In genomic region chrX:103628386-103629290, GRCh38 we compare ENCODE assay signal across 8 cellular contexts. TPM values are rescaled to one million over a fixed set of nuclear protein-coding genes. Genes with fewer than 3 reads are reported as not detected.
DNase-seq lines count a peak whose midpoint lies in the region; ATAC-seq lines count a peak whose summit lies in the region.

Gene TCEAL1 (plus strand): TSS chrX:103628975. CDS start chrX:103629917, 942 bp downstream.

- no peak within 1 kb of the TSS for H2BK15ac ChIP-seq in mesendoderm (replicated peaks; ENCODE audit: low read depth)

- no peaks in the 10 kb centered on the region for H3K4me1 ChIP-seq in mesendoderm (ENCODE audit: control insufficient read depth, low read depth, low read length)

- H3K18ac ChIP-seq in mesendoderm (ENCODE audit: low read length): peak within 1 kb of the TSS; percentile 68

- no peak within 1 kb of the TSS for H3K23ac ChIP-seq in mesendoderm (ENCODE audit: low read length)

- peak within 1 kb of the TSS; percentile 67 for H3K4me2 ChIP-seq in mesendoderm (ENCODE audit: low read length)

- H2AK5ac ChIP-seq in mesendoderm (ENCODE audit: low read length): no peak within 1 kb of the TSS

- no peaks in the 10 kb centered on the region for H3K79me2 ChIP-seq in mesendoderm (ENCODE audit: control insufficient read depth, insufficient read depth, low read length)

- H3K27me3 ChIP-seq in mesendoderm (ENCODE audit: insufficient read depth, low read length, poor library complexity): no peaks in the 10 kb centered on the region

- no CpG with 5 or more reads among the region's 31 CpGs for WGBS in mesendoderm (ENCODE audit: extremely low coverage, insufficient coverage, low lambda C conversion rate)

- no peak within 1 kb of the TSS for H2BK120ac ChIP-seq in mesendoderm (ENCODE audit: low read depth, low read length)

- H3K79me1 ChIP-seq in mesendoderm (ENCODE audit: low read length): no peaks in the 10 kb centered on the region

- H2BK5ac ChIP-seq in mesendoderm (ENCODE audit: low read length): no peak within 1 kb of the TSS

- peak; percentile 5 for DNase-seq in SKM-1 treated with dmso at 0.1 percent for 144 hours (lab: John Stamatoyannopoulos, UW; ENCODE audit: unreplicated experiment)
- no peak for DNase-seq in SKM-1 (lab: John Stamatoyannopoulos, UW; ENCODE audit: unreplicated experiment)
- DNase-seq in NCI-H2081 treated with DMSO at 0.1 percent for 48 hours (lab: John Stamatoyannopoulos, UW): peak; percentile 21
- DNase-seq in activated CD4-positive, alpha-beta T cell treated with anti-CD3 and anti-CD28 coated beads, Interleukin-2, amount 50 U/mL, for 1 hour: peak; percentile 15
- peak; percentile 54 for DNase-seq in mesendoderm
- DNase-seq in stimulated activated naive CD8-positive, alpha-beta T cell treated with anti-CD3 and anti-CD28 coated beads, Interleukin-15, Interleukin-2, amounts not matched to agents 100 U/mL and 50 U/mL, for 24 hours: peak; percentile 39

- H3K36me3 ChIP-seq in mesendoderm (ENCODE audit: control insufficient read depth, insufficient read depth, low read length): no peaks in the 10 kb centered on the region

- in situ Hi-C loops in endometrial microvascular endothelial cells (cut with HindIII; ENCODE audit: inconsistent ontology term, low pct_unique_long_range_greater_than_20kb, low sequenced_read_pairs): no loop called here

- H3K27ac ChIP-seq in mesendoderm (ENCODE audit: low read depth, low read length): peak within 1 kb of the TSS; percentile 89

- peak within 1 kb of the TSS; percentile 61 for H3K4me3 ChIP-seq in mesendoderm (ENCODE audit: low read length)

- H4K8ac ChIP-seq in mesendoderm (ENCODE audit: low read depth, low read length): no peak within 1 kb of the TSS

- peak within 1 kb of the TSS; percentile 83 for H3K9ac ChIP-seq in mesendoderm (ENCODE audit: low read length)

- no peak within 1 kb of the TSS for H4K5ac ChIP-seq in mesendoderm (ENCODE audit: low read length)

- peak; percentile 49 for ATAC-seq in HG02870 (IDR thresholded peaks at IDR 0.05; ENCODE audit: unreplicated experiment)
- peak; percentile 80 for ATAC-seq in stimulated activated naive CD8-positive, alpha-beta T cell treated with anti-CD3 and anti-CD28 coated beads, Interleukin-15, Interleukin-2, amounts not matched to agents 100 U/mL and 50 U/mL, for 24 hours

- peak within 1 kb of the TSS; percentile 89 for H3K56ac ChIP-seq in mesendoderm (ENCODE audit: low read length)

- no peak within 1 kb of the TSS for H3K4ac ChIP-seq in mesendoderm (ENCODE audit: low read depth, low read length)

RNA-seq across cellular contexts. Expression of gene TCEAL1, which starts in this region (rescaled TPM):
- total RNA-seq in endometrial microvascular endothelial cells (ENCODE audit: inconsistent ontology term): 36.1 TPM
- polyA plus RNA-seq in mesendoderm (2013, experiment 1 of 2): 4.3 TPM
- 4.4 TPM for polyA plus RNA-seq in mesendoderm (2013, experiment 2 of 2)
